ENCODE assay signal across 1 cellular context in genomic region chr6:168274046-168274952, GRCh38.
TF ChIP-seq lines count a peak whose summit lies in the region.

No MANE protein-coding gene starts in this region.

TF ChIP-seq in HepG2, 621 proteins besides CTCF, POLR2A, EP300 and RAD21 (continued from another document):
- no peak for TF ChIP-seq CHD4 (IDR thresholded peaks at IDR 0.05; ENCODE audit: borderline replicate concordance, low read length)
- TF ChIP-seq RFX3 (CRISPR knock-in tag; IDR thresholded peaks at IDR 0.05), result no peak
- TF ChIP-seq MLXIP (CRISPR knock-in tag; IDR thresholded peaks at IDR 0.05; ENCODE audit: borderline replicate concordance), result no peak
- peak; percentile 93 for TF ChIP-seq GATAD2A (CRISPR knock-in tag; IDR thresholded peaks at IDR 0.05)
- TF ChIP-seq TBX3 (IDR thresholded peaks at IDR 0.05; ENCODE audit: borderline replicate concordance), result 0 out of 2 replicates have a peak, but pooled peaks have one; percentile 15
- TF ChIP-seq ZFP37 (CRISPR knock-in tag; IDR thresholded peaks at IDR 0.05; ENCODE audit: borderline replicate concordance), result no peak
- no peak for TF ChIP-seq HOXA5 (CRISPR knock-in tag; IDR thresholded peaks at IDR 0.05)
- peak; percentile 34; the same call in 1 of the 2 replicates for TF ChIP-seq ZNF563 (CRISPR knock-in tag; IDR thresholded peaks at IDR 0.05)
- peak; percentile 41; the same call in 1 of the 2 replicates for TF ChIP-seq ZNF317 (CRISPR knock-in tag; IDR thresholded peaks at IDR 0.05)
- no peak for TF ChIP-seq SP2 (CRISPR knock-in tag; IDR thresholded peaks at IDR 0.05)
- peak; percentile 79; the same call in 1 of the 2 replicates for TF ChIP-seq THRA (CRISPR knock-in tag; IDR thresholded peaks at IDR 0.05; ENCODE audit: borderline replicate concordance)
- no peak for TF ChIP-seq NFRKB (IDR thresholded peaks at IDR 0.05)
- TF ChIP-seq ZNF580 (CRISPR knock-in tag; IDR thresholded peaks at IDR 0.05; ENCODE audit: borderline replicate concordance, low read depth), result peak; percentile 60; the same call in 1 of the 2 replicates
- no peak for TF ChIP-seq ZNF256 (CRISPR knock-in tag; conservative IDR thresholded peaks at IDR 0.05)
- TF ChIP-seq ZNF234 (CRISPR knock-in tag; conservative IDR thresholded peaks at IDR 0.05), result peak; percentile 51; the same call in 1 of the 2 replicates
- TF ChIP-seq ZSCAN9 (CRISPR knock-in tag; IDR thresholded peaks at IDR 0.05; ENCODE audit: borderline replicate concordance), result peak; percentile 53; the same call in 1 of the 2 replicates
- TF ChIP-seq HNF1B (CRISPR knock-in tag; IDR thresholded peaks at IDR 0.05), result peak; percentile 99
- no peak for TF ChIP-seq ZNF800 (CRISPR knock-in tag; IDR thresholded peaks at IDR 0.05)
- TF ChIP-seq PAF1 (CRISPR knock-in tag; IDR thresholded peaks at IDR 0.05), result no peak
- TF ChIP-seq ZNF768 (CRISPR knock-in tag; IDR thresholded peaks at IDR 0.05), result peak; percentile 62
TF ChIP-seq in HepG2: peak in this region for 216.
